ENCODE assay signal across 13 cellular contexts in genomic region chr20:8147476-8147875, GRCh38. TPM values are rescaled to one million over a fixed set of nuclear protein-coding genes. Genes with fewer than 3 reads are reported as not detected.
DNase-seq lines count a peak whose midpoint lies in the region; ATAC-seq and TF ChIP-seq lines count a peak whose summit lies in the region.
"Had no signal": no experiment of that assay in that cellular context is flagged by ENCODE, and none has a peak within 500 bp of the region (broad histone marks: within the 10 kb centered on the region; RNA-seq: fewer than 3 reads in every experiment).

No MANE protein-coding gene starts in this region.

- no peak for TF ChIP-seq RAD21 in Ishikawa (IDR thresholded peaks at IDR 0.05; ENCODE audit: low read depth)

- H3K9me3 ChIP-seq in BLaER1: no peaks in the 10 kb centered on the region
- no peaks in the 10 kb centered on the region for H3K9me3 ChIP-seq in gastroesophageal sphincter
- H3K9me3 ChIP-seq: BE2C, Caco-2 had no signal

- no peak for ATAC-seq in gastroesophageal sphincter
- no peak for ATAC-seq in GM18505 (IDR thresholded peaks at IDR 0.05; ENCODE audit: unreplicated experiment)
- no peak for ATAC-seq in GM21619 (IDR thresholded peaks at IDR 0.05; ENCODE audit: unreplicated experiment)
- ATAC-seq: GM23338 had no signal

- peak; percentile 60 for DNase-seq in pulmonary artery endothelial cell (ENCODE audit: low read depth, low spot score)
- no peak for DNase-seq in activated CD4-positive, alpha-beta T cell treated with anti-CD3 and anti-CD28 coated beads, Interleukin-2, amount 50 U/mL, for 1 hour
- DNase-seq: BE2C; Caco-2; CD8-positive, alpha-beta memory T cell; H7; IMR-90 had no signal

- H3K36me3 ChIP-seq in BLaER1 (no peaks in the 10 kb centered on the region), gastroesophageal sphincter (peaks cover 0 to 4% of the 10 kb centered on the region in 2 donors)

- no peak for TF ChIP-seq CTCF in gastroesophageal sphincter (IDR thresholded peaks at IDR 0.05)

- H3K27me3 ChIP-seq in BLaER1 (no peaks in the 10 kb centered on the region), gastroesophageal sphincter (no peaks in the 10 kb centered on the region)
- H3K27me3 ChIP-seq: BE2C had no signal

- TF ChIP-seq EP300 in Ishikawa (IDR thresholded peaks at IDR 0.05; ENCODE audit: borderline replicate concordance): no peak
- TF ChIP-seq EP300 in gastroesophageal sphincter (IDR thresholded peaks at IDR 0.05): no peak

- peaks cover 74% of the 10 kb centered on the region for H3K4me1 ChIP-seq in BLaER1
- H3K4me1 ChIP-seq in gastroesophageal sphincter: peaks cover 18 to 86% (median 35%) of the 10 kb centered on the region in 3 donors

- H3K4me3 ChIP-seq in BLaER1: no peak overlapping the region
- no peak overlapping the region for H3K4me3 ChIP-seq in gastroesophageal sphincter
- H3K4me3 ChIP-seq: GM23338 had no signal

- H4K20me1 ChIP-seq in BLaER1: no peaks in the 10 kb centered on the region

- no peak overlapping the region for H3K9ac ChIP-seq in BLaER1

- H3K4me2 ChIP-seq in BLaER1: peak overlapping the region; percentile 61
- H3K4me2 ChIP-seq: GM23338 had no signal

- 47 to 80% methylated on average over 3 of the region's 3 CpGs for WGBS in gastroesophageal sphincter (ENCODE audit: low coverage in 1 of 2), 2 donors

- no peak overlapping the region for H3K27ac ChIP-seq in BLaER1
- H3K27ac ChIP-seq in gastroesophageal sphincter: peak overlapping the region in 3 of 4 donors; percentile 30 to 71 (median 44)

- TF ChIP-seq POLR2A in gastroesophageal sphincter (IDR thresholded peaks at IDR 0.05) (no peak), GM18505 (IDR thresholded peaks at IDR 0.05; ENCODE audit: borderline replicate concordance, extremely low read depth, insufficient read depth, insufficient read length) (no peak)

TF ChIP-seq in Ishikawa, 13 proteins besides CTCF, POLR2A, EP300 and RAD21:
- TF ChIP-seq CREB1 (IDR thresholded peaks at IDR 0.05; ENCODE audit: low read depth): no peak
- TF ChIP-seq TCF12 (IDR thresholded peaks at IDR 0.05; ENCODE audit: low read depth): no peak
- TF ChIP-seq ZBTB7A (IDR thresholded peaks at IDR 0.05; ENCODE audit: low read depth): no peak
- TF ChIP-seq NFIC (IDR thresholded peaks at IDR 0.05): peak; percentile 48; the same call in 1 of the 2 replicates
- peak; percentile 78 for TF ChIP-seq TEAD4 (IDR thresholded peaks at IDR 0.05)
- TF ChIP-seq TAF1 (IDR thresholded peaks at IDR 0.05; ENCODE audit: low read depth): no peak

RNA-seq across cellular contexts. Expression of gene PLCB1, which starts 15.4 kb away (rescaled TPM):
- total RNA-seq in gastroesophageal sphincter (100 to 1,000 TPM in 1 of 4 donors, 10 to 100 TPM in 3; 60.8 to 104 (median 69.0) TPM), pulmonary artery endothelial cell (13.6 and 17.6 TPM in 2 replicates)
